34 cellular contexts compared by ENCODE assay signal in the genomic region with DNA sequence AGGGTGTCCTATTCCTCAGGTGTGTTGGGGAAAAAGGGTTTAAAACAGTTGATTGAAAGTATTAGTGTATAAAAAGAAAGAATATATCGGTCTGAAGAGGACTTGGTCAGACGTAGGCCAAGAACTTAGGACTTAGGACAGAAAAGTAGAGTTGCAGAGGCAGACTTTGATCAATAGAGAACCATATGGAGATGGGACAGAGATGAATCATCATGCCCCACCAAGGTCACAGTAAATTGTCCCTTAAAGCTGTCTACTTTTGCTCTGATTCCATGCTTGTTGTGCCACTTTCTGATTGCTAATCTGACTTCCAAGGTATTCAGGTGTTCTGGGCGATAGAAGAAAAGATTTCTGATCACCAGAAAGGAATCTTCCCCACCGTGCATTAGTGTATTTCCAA.
"Had no signal": no experiment of that assay in that cellular context is flagged by ENCODE, and none has a peak within 500 bp of the region (broad histone marks: within the 10 kb centered on the region; RNA-seq: fewer than 3 reads in every experiment).

No MANE protein-coding gene starts in this region.

- H3K27me3 ChIP-seq: MG63 had no signal

- H3K36me3 ChIP-seq: MG63 had no signal

- DNase-seq: Karpas-422, Kasumi-1, MG63, MM.1S, MV-4-11, NCI-H1048, NCI-H1092, NCI-H1092 treated with DMSO at 0.1 percent for 48 hours, NCI-H1105, NCI-H1105 treated with DMSO at 0.1 percent for 48 hours, NCI-H1417, NCI-H1417 treated with DMSO at 0.1 percent for 48 hours, NCI-H1436, NCI-H1436 treated with DMSO at 0.1 percent for 48 hours, NCI-H146, NCI-H1694, NCI-H1694 treated with DMSO at 0.1 percent for 48 hours, NCI-H187, NCI-H187 treated with DMSO at 0.1 percent for 48 hours, NCI-H1930, NCI-H2029, NCI-H2029 treated with DMSO at 0.1 percent for 48 hours, NCI-H2081, NCI-H2081 treated with DMSO at 0.1 percent for 48 hours, NCI-H2107, NCI-H2171, NCI-H2171 treated with DMSO at 0.1 percent for 48 hours, NCI-H2227 treated with DMSO at 0.1 percent for 48 hours, NCI-H226, NCI-H345, NCI-H446, NCI-H446 treated with DMSO at 0.1 percent for 48 hours, NCI-H510A, NCI-H510A treated with DMSO at 0.1 percent for 48 hours had no signal

- H3K9me3 ChIP-seq: MG63 had no signal

- H3K4me3 ChIP-seq: MG63 had no signal
